Comparison of ENCODE assay signal across 9 cellular contexts in the genomic region with DNA sequence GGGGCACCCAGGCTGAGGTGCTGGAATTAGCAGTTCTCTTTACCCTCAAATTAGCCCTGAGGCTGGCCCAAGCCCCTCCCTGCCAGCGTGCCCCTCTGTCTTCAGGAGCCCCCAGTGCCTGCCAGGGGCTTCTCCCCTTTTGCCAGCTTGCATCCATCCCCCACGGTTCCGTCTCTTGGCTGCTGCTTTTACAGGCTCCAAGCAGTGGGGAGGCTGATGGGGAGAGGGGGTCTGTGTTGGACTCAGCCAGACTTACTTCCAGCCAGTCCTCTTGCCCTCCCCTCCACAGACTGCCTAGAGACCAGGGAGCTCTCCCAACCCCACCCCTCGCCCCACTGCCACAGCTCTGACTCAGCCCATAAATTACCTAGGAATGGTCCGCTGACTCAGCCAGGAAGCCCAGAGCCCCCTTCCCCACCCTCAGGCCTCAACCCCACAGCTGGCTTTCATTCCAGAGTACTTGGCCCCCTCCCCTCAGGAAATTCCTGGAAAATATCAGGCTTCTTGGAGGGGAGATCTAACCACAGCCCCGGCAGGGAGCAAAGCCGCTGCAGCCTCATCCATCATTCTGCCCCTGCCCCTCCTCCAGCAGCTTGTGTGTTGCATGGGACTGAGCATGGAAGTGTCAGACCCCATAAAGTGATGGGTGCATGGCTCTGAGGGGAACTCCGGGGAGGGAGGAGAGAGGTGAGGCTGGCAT.
DNase-seq lines count a peak whose midpoint lies in the region; ATAC-seq, FAIRE-seq and TF ChIP-seq lines count a peak whose summit lies in the region.
"Had no signal": no experiment of that assay in that cellular context is flagged by ENCODE, and none has a peak within 500 bp of the region (broad histone marks: within the 10 kb centered on the region; RNA-seq: fewer than 3 reads in every experiment).

No MANE protein-coding gene starts in this region.

- ATAC-seq in sciatic nerve (peak; percentile 38), GM18520 (IDR thresholded peaks at IDR 0.05; ENCODE audit: unreplicated experiment) (no peak)

- H3K27me3 ChIP-seq in GM23248 (replicated peaks; ENCODE audit: insufficient read depth): no peaks in the 10 kb centered on the region

- no peaks in the 10 kb centered on the region for H3F3A ChIP-seq in GM23248 (ENCODE audit: insufficient read depth)

- peak overlapping the region; percentile 20; the same call in 1 of the 2 replicates for H3K27ac ChIP-seq in GM23248

- TF ChIP-seq CTCF in fibroblast of pulmonary artery (IDR thresholded peaks at IDR 0.05; ENCODE audit: low read length, missing control alignments): no peak

- no peak overlapping the region for H2AFZ ChIP-seq in GM23248

- H3K4me1 ChIP-seq in GM23248 (ENCODE audit: insufficient read depth): peaks cover 46% of the 10 kb centered on the region

- H3K4me2 ChIP-seq in GM23248 (ENCODE audit: unreplicated experiment): peak overlapping the region; percentile 29

- H3K4me3 ChIP-seq in GM23248 (no peak overlapping the region), fibroblast of pulmonary artery (replicated peaks; ENCODE audit: low read depth, low read length) (no peak overlapping the region)

- H3K9me2 ChIP-seq in GM23248 (ENCODE audit: insufficient read depth): no peaks in the 10 kb centered on the region

- intact Hi-C loops in sciatic nerve (cut with DNase I): no loop called here

- 13 to 15% methylated on average over 7 to 8 of the region's 8 CpGs for WGBS in GM23248 (ENCODE audit: low coverage in 1 of 2, low lambda C conversion rate in 2 of 2, missing lambda C conversion rate in 2 of 2), 2 experiments

- no peak overlapping the region for H3K9ac ChIP-seq in GM23248

- H3K36me3 ChIP-seq in GM23248 (ENCODE audit: low read depth): no peaks in the 10 kb centered on the region

- H3K9me3 ChIP-seq in GM23248 (ENCODE audit: low read depth): no peaks in the 10 kb centered on the region

- DNase-seq in GM23248: peak; percentile 86
- DNase-seq in RCC 7860 (ENCODE audit: low spot score): peak; percentile 96
- peak; percentile 90 for DNase-seq in fibroblast of pulmonary artery (ENCODE audit: low read depth)
- DNase-seq in sciatic nerve (ENCODE audit: low spot score): peak; percentile 59
- DNase-seq in NCI-H1436 treated with DMSO at 0.1 percent for 48 hours (lab: John Stamatoyannopoulos, UW): no peak
- no peak for DNase-seq in NCI-H510A (lab: John Stamatoyannopoulos, UW)
- no peak for DNase-seq in cerebellum (ENCODE audit: low spot score)
- DNase-seq: SIG-M5 had no signal

- no peaks in the 10 kb centered on the region for H3K79me2 ChIP-seq in GM23248 (ENCODE audit: insufficient read depth)

- FAIRE-seq in RCC 7860 (lab: Jason Lieb, UNC): peak; percentile 90

- no peaks in the 10 kb centered on the region for H4K20me1 ChIP-seq in GM23248 (ENCODE audit: insufficient read depth)

- in situ Hi-C loops in GM23248 (cut with MboI): no loop called here

Comparison
In these comparisons a context has a peak if more than half of its experiments do, and no peak if none do; other contexts are left out.
1. DNase-seq: peak in GM23248 (single experiment), RCC 7860 (single experiment), fibroblast of pulmonary artery (single experiment) and sciatic nerve (single experiment); none in NCI-H1436 treated with DMSO at 0.1 percent for 48 hours (single experiment), NCI-H510A (single experiment) and cerebellum (single experiment).